Comparison of ENCODE assay signal across 20 cellular contexts in genomic region chr1:223226271-223226670, GRCh38.
"Had no signal": no experiment of that assay in that cellular context is flagged by ENCODE, and none has a peak within 500 bp of the region (broad histone marks: within the 10 kb centered on the region; RNA-seq: fewer than 3 reads in every experiment).

No MANE protein-coding gene starts in this region.

- H3K36me3 ChIP-seq: heart left ventricle, left ventricle myocardium inferior, lower lobe of right lung, spleen, tibial nerve had no signal

- H3K4me3 Mint-ChIP-seq: memory B cell; naive B cell; nephron; stimulated activated naive B cell treated with anti-CD40 and anti-IgM and Interleukin-4, amounts not matched to agents 10 μg/mL and 1 μg/mL and 100 μg/mL, for 72 hours; stimulated activated naive CD8-positive, alpha-beta T cell treated with anti-CD3 and anti-CD28 coated beads, Interleukin-15, amount 100 ng/mL, for 72 hours had no signal

- H3K4me1 Mint-ChIP-seq: memory B cell; naive B cell; nephron; stimulated activated naive B cell treated with anti-CD40 and anti-IgM and Interleukin-4, amounts not matched to agents 10 μg/mL and 1 μg/mL and 100 μg/mL, for 72 hours had no signal

- H3K4me3 ChIP-seq: coronary artery, heart left ventricle, left ventricle myocardium inferior, lower lobe of right lung, spleen, testis, tibial nerve had no signal

- H3K4me1 ChIP-seq: heart left ventricle, left ventricle myocardium inferior, lower lobe of right lung, spleen, tibial nerve had no signal

- H3K27ac Mint-ChIP-seq: memory B cell; naive B cell; nephron; stimulated activated naive B cell treated with anti-CD40 and anti-IgM and Interleukin-4, amounts not matched to agents 10 μg/mL and 1 μg/mL and 100 μg/mL, for 72 hours; stimulated activated naive CD8-positive, alpha-beta T cell treated with anti-CD3 and anti-CD28 coated beads, Interleukin-15, amount 100 ng/mL, for 72 hours had no signal

- H3K27ac ChIP-seq: coronary artery, heart left ventricle, left ventricle myocardium inferior, lower lobe of right lung, spleen, testis, tibial nerve had no signal

- FAIRE-seq: frontal cortex, islet of Langerhans had no signal

- H3K9me3 ChIP-seq: heart left ventricle, left ventricle myocardium inferior, lower lobe of right lung, spleen, testis, tibial nerve had no signal

- H3K27me3 ChIP-seq: heart left ventricle, testis, tibial nerve had no signal

- H3K9me3 Mint-ChIP-seq: memory B cell; nephron; stimulated activated naive CD8-positive, alpha-beta T cell treated with anti-CD3 and anti-CD28 coated beads, Interleukin-15, amount 100 ng/mL, for 72 hours had no signal

- DNase-seq: effector CD4-positive, alpha-beta T cell; heart left ventricle; hippocampal formation; left ventricle myocardium inferior; lower lobe of right lung; naive B cell; posterior cingulate gyrus; spleen; stimulated activated CD4-positive, alpha-beta T cell treated with anti-CD3 and anti-CD28 coated beads, Interleukin-15, amount 100 ng/mL, for 24 hours; stimulated activated CD4-positive, alpha-beta T cell treated with anti-CD3 and anti-CD28 coated beads, Interleukin-1b, Interleukin-23, amount 100 ng/mL, for 48 hours; stimulated activated CD4-positive, alpha-beta T cell treated with anti-CD3 and anti-CD28 coated beads, Interleukin-4, amount 100 ng/mL, for 24 hours; stimulated activated naive B cell treated with anti-CD40 and anti-IgM and Interleukin-4, amounts not matched to agents 10 μg/mL and 1 μg/mL and 100 μg/mL, for 72 hours; stimulated activated naive CD8-positive, alpha-beta T cell treated with anti-CD3 and anti-CD28 coated beads, Interleukin-15, amount 100 ng/mL, for 72 hours; testis had no signal

- H3K36me3 Mint-ChIP-seq: memory B cell; naive B cell; stimulated activated naive B cell treated with anti-CD40 and anti-IgM and Interleukin-4, amounts not matched to agents 10 μg/mL and 1 μg/mL and 100 μg/mL, for 72 hours had no signal
